Comparison of ENCODE assay signal across 28 cellular contexts in genomic region chr10:43118631-43119415, GRCh38. TPM values are rescaled to one million over a fixed set of nuclear protein-coding genes. Genes with fewer than 3 reads are reported as not detected.
DNase-seq lines count a peak whose midpoint lies in the region; ATAC-seq and TF ChIP-seq lines count a peak whose summit lies in the region.
"Had no signal": no experiment of that assay in that cellular context is flagged by ENCODE, and none has a peak within 500 bp of the region (broad histone marks: within the 10 kb centered on the region; RNA-seq: fewer than 3 reads in every experiment).

No MANE protein-coding gene starts in this region.

- in situ Hi-C loops in KBM-7 (cut with MboI; ENCODE audit: low pct_unique_long_range_greater_than_20kb, low sequenced_read_pairs), result no loop called here

- no peak overlapping the region for H2BK15ac ChIP-seq in mesenchymal stem cell (ENCODE audit: low read depth, poor library complexity, severe bottlenecking)

- H2BK5ac ChIP-seq in mesenchymal stem cell (ENCODE audit: low read depth, low read length, poor library complexity, severe bottlenecking), result no peak overlapping the region

- no peak overlapping the region for H3K4me3 Mint-ChIP-seq in activated naive CD4-positive, alpha-beta T cell treated with anti-CD3 and anti-CD28 coated beads, Interleukin-2, amount 10 ng/mL, durations not matched to agents 7 days and 5 days
- no peak overlapping the region for H3K4me3 Mint-ChIP-seq in T-helper 17 cell
- H3K4me3 Mint-ChIP-seq: CD4-positive, alpha-beta T cell had no signal

- no peaks in the 10 kb centered on the region for H3K36me3 Mint-ChIP-seq in activated naive CD4-positive, alpha-beta T cell treated with anti-CD3 and anti-CD28 coated beads, Interleukin-2, amount 10 ng/mL, durations not matched to agents 7 days and 5 days
- no peaks in the 10 kb centered on the region for H3K36me3 Mint-ChIP-seq in T-helper 17 cell (ENCODE audit: low read depth)

- TF ChIP-seq POLR2A in spleen (IDR thresholded peaks at IDR 0.05), result no peak

- CTCF ChIA-PET in activated naive CD4-positive, alpha-beta T cell treated with anti-CD3 and anti-CD28 coated beads, Interleukin-2, amount 10 ng/mL, durations not matched to agents 7 days and 5 days (lab: Charles Lee), result no interaction called here

- H3K9me3 Mint-ChIP-seq in activated naive CD4-positive, alpha-beta T cell treated with anti-CD3 and anti-CD28 coated beads, Interleukin-2, amount 10 ng/mL, durations not matched to agents 7 days and 5 days, result no peaks in the 10 kb centered on the region
- H3K9me3 Mint-ChIP-seq: CD4-positive, alpha-beta T cell had no signal

- no peak overlapping the region for H3K23ac ChIP-seq in mesenchymal stem cell (ENCODE audit: low read length in 2 of 2)

- TF ChIP-seq CTCF in spleen (IDR thresholded peaks at IDR 0.05 in 8 of 11, conservative IDR thresholded peaks at IDR 0.05 in 3 of 11), result no peak

- no peak overlapping the region for H3K27ac ChIP-seq in spleen
- no peak overlapping the region for H3K27ac ChIP-seq in mesenchymal stem cell (ENCODE audit: low read length, poor library complexity, severe bottlenecking)
- H3K27ac ChIP-seq: colonic mucosa, heart left ventricle, neutrophil, prostate gland, sigmoid colon, SJSA1, vagina had no signal

- no peak overlapping the region for H4K91ac ChIP-seq in mesenchymal stem cell (ENCODE audit: low read length)

- H3K4me2 ChIP-seq in mesenchymal stem cell (ENCODE audit: low read length, poor library complexity, severe bottlenecking), result no peak overlapping the region

- no peaks in the 10 kb centered on the region for H3K79me1 ChIP-seq in mesenchymal stem cell (replicated peaks; ENCODE audit: low read length, poor library complexity, severe bottlenecking)

- H3K4me3 ChIP-seq in spleen, result no peak overlapping the region
- no peak overlapping the region for H3K4me3 ChIP-seq in mesenchymal stem cell (ENCODE audit: insufficient read depth in 1 of 2, low read depth in 1 of 2, low read length in 2 of 2)
- H3K4me3 ChIP-seq: colonic mucosa, GM12878, heart left ventricle, K562, MG63, prostate gland, sigmoid colon, SJSA1, vagina had no signal

- peaks cover 12% of the 10 kb centered on the region for H3K27me3 Mint-ChIP-seq in activated naive CD4-positive, alpha-beta T cell treated with anti-CD3 and anti-CD28 coated beads, Interleukin-2, amount 10 ng/mL, durations not matched to agents 7 days and 5 days
- no peaks in the 10 kb centered on the region for H3K27me3 Mint-ChIP-seq in T-helper 17 cell
- H3K27me3 Mint-ChIP-seq: CD4-positive, alpha-beta T cell had no signal

- H3K27me3 ChIP-seq in spleen (replicated peaks in 1 of 7), result no peaks in the 10 kb centered on the region
- H3K27me3 ChIP-seq in mesenchymal stem cell (ENCODE audit: control insufficient read depth in 1 of 2, insufficient read depth in 1 of 2, low read length in 2 of 2), result peaks cover 0 to 15% of the 10 kb centered on the region in 2 experiments
- H3K27me3 ChIP-seq: colonic mucosa, heart left ventricle, MG63, neutrophil, sigmoid colon, SJSA1, vagina had no signal

- intact Hi-C loops in spleen (cut with DNase I; ENCODE audit: low total_unique reads), result no loop called here

- peaks cover 44% of the 10 kb centered on the region for H3K4me1 Mint-ChIP-seq in activated naive CD4-positive, alpha-beta T cell treated with anti-CD3 and anti-CD28 coated beads, Interleukin-2, amount 10 ng/mL, durations not matched to agents 7 days and 5 days
- peaks cover 18% of the 10 kb centered on the region for H3K4me1 Mint-ChIP-seq in T-helper 17 cell

- no peak for ATAC-seq in T-helper 17 cell
- ATAC-seq in left lobe of liver, result no peak
- ATAC-seq: esophagus mucosa, GM12878, heart left ventricle, K562 had no signal

- WGBS in spleen, 5 donors, result 85 to 89% (median 88%) methylated on average over 18 to 19 of the region's 19 CpGs
- 88% methylated on average over 19 of the region's 19 CpGs for WGBS in mesenchymal stem cell

- no peak overlapping the region for H3K9ac ChIP-seq in mesenchymal stem cell (ENCODE audit: low read length)

- no peak overlapping the region for H2BK120ac ChIP-seq in mesenchymal stem cell (ENCODE audit: low read depth, low read length)

- H2BK12ac ChIP-seq in mesenchymal stem cell (ENCODE audit: low read length in 2 of 2), result no peak overlapping the region

- H3K27ac Mint-ChIP-seq in activated naive CD4-positive, alpha-beta T cell treated with anti-CD3 and anti-CD28 coated beads, Interleukin-2, amount 10 ng/mL, durations not matched to agents 7 days and 5 days, result peak overlapping the region; percentile 72
- peak overlapping the region; percentile 41 for H3K27ac Mint-ChIP-seq in T-helper 17 cell
- H3K27ac Mint-ChIP-seq: CD4-positive, alpha-beta T cell had no signal

- H3K9me3 ChIP-seq in T-helper 17 cell (ENCODE audit: control insufficient read depth, low read length, poor library complexity, severe bottlenecking) (no peaks in the 10 kb centered on the region), spleen (no peaks in the 10 kb centered on the region), mesenchymal stem cell (ENCODE audit: control insufficient read depth, low read length) (no peaks in the 10 kb centered on the region)
- H3K9me3 ChIP-seq: colonic mucosa, heart left ventricle, MG63, neutrophil, prostate gland, sigmoid colon, SJSA1, vagina had no signal

- no peak overlapping the region for H2AK5ac ChIP-seq in mesenchymal stem cell (ENCODE audit: low read length, severe bottlenecking)

- DNase-seq in activated naive CD4-positive, alpha-beta T cell treated with anti-CD3 and anti-CD28 coated beads, Interleukin-2, amount 10 ng/mL, durations not matched to agents 7 days and 5 days, result no peak
- no peak for DNase-seq in activated naive CD4-positive, alpha-beta T cell treated with anti-CD3 and anti-CD28 coated beads, Interleukin-2, amount 50 U/mL, for 16 hours
- DNase-seq in T-helper 17 cell, result no peak
- DNase-seq in left lobe of liver (ENCODE audit: low spot score), result peak; percentile 38
- peak; percentile 75 for DNase-seq in spleen
- no peak for DNase-seq in SW 1271 (lab: John Stamatoyannopoulos, UW)
- DNase-seq in KBM-7, result no peak
- DNase-seq in mesenchymal stem cell, result no peak
- DNase-seq: activated CD4-positive, alpha-beta T cell treated with anti-CD3 and anti-CD28 coated beads for 4 hours; anterior cingulate cortex; colonic mucosa; foreskin fibroblast; kidney glomerular epithelial cell; MG63; NCI-H1105 treated with DMSO at 0.1 percent for 48 hours; RPMI8226; sigmoid colon; stimulated activated CD4-positive, alpha-beta T cell treated with anti-CD3 and anti-CD28 coated beads, Interleukin-4, amount 100 ng/mL, for 4 hours; stimulated activated naive CD4-positive, alpha-beta T cell had no signal

- no peak overlapping the region for H4K8ac ChIP-seq in mesenchymal stem cell (ENCODE audit: low read length)

- H3K4ac ChIP-seq in mesenchymal stem cell (ENCODE audit: low read depth in 1 of 2, low read length in 2 of 2), result no peak overlapping the region

- H3K18ac ChIP-seq in mesenchymal stem cell (ENCODE audit: low read depth in 1 of 2, low read length in 2 of 2), result no peak overlapping the region

- no peak overlapping the region for H2AFZ ChIP-seq in mesenchymal stem cell (ENCODE audit: low read depth, low read length)

- H3K14ac ChIP-seq in mesenchymal stem cell (ENCODE audit: low read length in 2 of 2), result no peak overlapping the region

- H3K36me3 ChIP-seq in spleen (no peaks in the 10 kb centered on the region), mesenchymal stem cell (ENCODE audit: control insufficient read depth in 1 of 2, insufficient read depth in 2 of 2, low read depth in 1 of 2, low read length in 2 of 2) (no peaks in the 10 kb centered on the region)
- H3K36me3 ChIP-seq: colonic mucosa, heart left ventricle, MG63, neutrophil, prostate gland, sigmoid colon, SJSA1, vagina had no signal

- H3K4me1 ChIP-seq in spleen, result peaks cover 6 to 29% (median 17%) of the 10 kb centered on the region in 6 donors
- H3K4me1 ChIP-seq in mesenchymal stem cell (ENCODE audit: control insufficient read depth, insufficient read depth, low read depth, low read length), result peaks cover 9% of the 10 kb centered on the region
- H3K4me1 ChIP-seq: colonic mucosa, prostate gland, sigmoid colon, SJSA1 had no signal

RNA-seq across cellular contexts. Expression of gene CSGALNACT2, which starts 19.4 kb away (rescaled TPM):
- 10 to 100 TPM; 38.9 to 51.4 TPM for total RNA-seq in T-helper 17 cell
- 5.5 TPM for total RNA-seq in left lobe of liver
- 10 to 100 TPM; 29.8 to 77.1 (median 41.9) TPM for total RNA-seq in spleen
- 10 to 100 TPM in 1 of 3 donors, 1 to 10 TPM in 2; 8.1 to 10.1 (median 8.5) TPM for polyA plus RNA-seq in spleen
- 35.5 TPM for polyA plus RNA-seq in mesenchymal stem cell (2013, experiment 1 of 2)
- polyA plus RNA-seq in mesenchymal stem cell (2013, experiment 2 of 2), result 37.6 TPM

RNA-seq across cellular contexts. Expression of gene RET, which starts 42.0 kb away (rescaled TPM):
- total RNA-seq in T-helper 17 cell (under 1 TPM in 1 of 2 donors, not detected in 1; 0.34 TPM), left lobe of liver (1.1 TPM), spleen (under 1 TPM in 5 of 7 donors, not detected in 2; 0.30 to 0.54 (median 0.34) TPM)
- polyA plus RNA-seq in spleen, result under 1 TPM; 0.02 to 0.11 (median 0.10) TPM
- polyA plus RNA-seq in mesenchymal stem cell (2013, experiment 1 of 2), result 0.29 TPM
- 0.42 TPM for polyA plus RNA-seq in mesenchymal stem cell (2013, experiment 2 of 2)
- total RNA-seq: CD4-positive, alpha-beta T cell; GM12878; SJSA1 had no signal
- polyA plus RNA-seq: GM12878, K562 had no signal

Comparison
In these comparisons a context has a peak if more than half of its experiments do, and no peak if none do; other contexts are left out.
1. DNase-seq: peak in left lobe of liver (single experiment) and spleen (single experiment); none in activated naive CD4-positive, alpha-beta T cell treated with anti-CD3 and anti-CD28 coated beads, Interleukin-2, amount 10 ng/mL, durations not matched to agents 7 days and 5 days (single experiment), activated naive CD4-positive, alpha-beta T cell treated with anti-CD3 and anti-CD28 coated beads, Interleukin-2, amount 50 U/mL, for 16 hours (single experiment), T-helper 17 cell (0 of 3), SW 1271 (0 of 2), KBM-7 (single experiment) and mesenchymal stem cell (single experiment).